ENCODE assay signal across 28 cellular contexts in the genomic region with DNA sequence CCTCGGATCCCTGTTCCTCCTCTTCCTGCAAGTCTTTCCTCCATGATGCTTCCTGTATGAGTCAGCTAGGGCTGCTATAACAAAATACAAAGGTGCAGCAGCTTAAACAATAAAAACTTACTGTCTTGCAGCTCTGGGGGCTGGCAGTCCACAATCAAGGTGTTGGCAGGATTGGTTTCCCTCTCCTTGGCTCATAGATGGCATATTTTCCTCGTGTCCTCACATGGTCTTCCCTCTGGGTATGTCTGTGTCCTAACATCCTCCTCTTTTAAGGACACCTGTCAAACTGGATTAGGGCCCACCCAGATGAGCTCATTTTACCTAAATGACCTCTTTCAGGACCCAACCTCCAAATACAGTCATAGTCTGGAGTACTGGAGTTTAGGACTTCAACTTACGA.
"Had no signal": no experiment of that assay in that cellular context is flagged by ENCODE, and none has a peak within 500 bp of the region (broad histone marks: within the 10 kb centered on the region; RNA-seq: fewer than 3 reads in every experiment).

No MANE protein-coding gene starts in this region.

- H3K27ac ChIP-seq: dorsolateral prefrontal cortex, neutrophil, ovary, psoas muscle, right atrium auricular region, SK-N-MC, tibial artery had no signal

- FAIRE-seq: colon, endothelial cell of umbilical vein had no signal

- DNase-seq: activated CD4-positive, alpha-beta T cell treated with anti-CD3 and anti-CD28 coated beads, Interleukin-2, amount 10 ng/mL, durations not matched to agents 7 days and 5 days; activated CD8-positive, alpha-beta memory T cell treated with anti-CD3 and anti-CD28 coated beads for 24 hours; activated CD8-positive, alpha-beta memory T cell treated with anti-CD3 and anti-CD28 coated beads, Interleukin-2, amount 50 U/mL, for 48 hours; activated effector memory CD4-positive, alpha-beta T cell treated with Interleukin-2 at 50 U/mL for 16 hours; activated naive CD4-positive, alpha-beta T cell treated with anti-CD3 and anti-CD28 coated beads, Interleukin-2, amount 50 U/mL, for 16 hours; activated T-cell treated with anti-CD3 and anti-CD28 coated beads, Interleukin-2, amount 50 U/mL, for 4 hours; aorta; central memory CD4-positive, alpha-beta T cell; dorsolateral prefrontal cortex; effector memory CD8-positive, alpha-beta T cell; foreskin melanocyte; immature natural killer cell; mesenchymal stem cell; ovary; psoas muscle; stimulated activated CD4-positive, alpha-beta T cell treated with anti-CD3 and anti-CD28 coated beads, Interleukin-2, amount 100 ng/mL, for 24 hours; stimulated activated naive CD8-positive, alpha-beta T cell treated with anti-CD3 and anti-CD28 coated beads, Interleukin-15, amount 100 ng/mL, for 72 hours; SW 1271; T-helper 17 cell; tibial artery had no signal

- H3K27me3 ChIP-seq: dorsolateral prefrontal cortex, neutrophil, ovary, right atrium auricular region, tibial artery had no signal

- H3K36me3 ChIP-seq: neutrophil, ovary, right atrium auricular region, tibial artery had no signal

- H3K9me3 ChIP-seq: neutrophil, ovary, psoas muscle, right atrium auricular region, tibial artery had no signal

- H3K27me3 Mint-ChIP-seq: activated CD4-positive, alpha-beta T cell treated with anti-CD3 and anti-CD28 coated beads, Interleukin-2, amount 10 ng/mL, durations not matched to agents 7 days and 5 days; T-helper 17 cell had no signal

- H3K4me3 Mint-ChIP-seq: activated CD4-positive, alpha-beta T cell treated with anti-CD3 and anti-CD28 coated beads, Interleukin-2, amount 10 ng/mL, durations not matched to agents 7 days and 5 days; activated T-cell treated with anti-CD3 and anti-CD28 coated beads, Interleukin-2, amount 50 U/mL, for 4 hours; brain; effector memory CD8-positive, alpha-beta T cell; immature natural killer cell; nephron; stimulated activated effector memory CD8-positive, alpha-beta T cell treated with anti-CD3 and anti-CD28 coated beads, Interleukin-12 subunit alpha, Interleukin-12 subunit beta, amount 100 ng/mL, for 72 hours; T-helper 17 cell had no signal

- H3K9me3 Mint-ChIP-seq: activated CD4-positive, alpha-beta T cell treated with anti-CD3 and anti-CD28 coated beads, Interleukin-2, amount 10 ng/mL, durations not matched to agents 7 days and 5 days; nephron had no signal

- ATAC-seq: activated T-cell treated with anti-CD3 and anti-CD28 coated beads, Interleukin-2, amount 50 U/mL, for 4 hours; effector memory CD8-positive, alpha-beta T cell; psoas muscle; T-helper 17 cell had no signal

- H3K4me1 Mint-ChIP-seq: activated CD4-positive, alpha-beta T cell treated with anti-CD3 and anti-CD28 coated beads, Interleukin-2, amount 10 ng/mL, durations not matched to agents 7 days and 5 days; immature natural killer cell; stimulated activated effector memory CD8-positive, alpha-beta T cell treated with anti-CD3 and anti-CD28 coated beads, Interleukin-12 subunit alpha, Interleukin-12 subunit beta, amount 100 ng/mL, for 72 hours; T-helper 17 cell had no signal

- H3K4me3 ChIP-seq: dorsolateral prefrontal cortex, ovary, psoas muscle, right atrium auricular region, SK-N-MC, tibial artery had no signal

- H3K4me1 ChIP-seq: psoas muscle, right atrium auricular region had no signal

- H3K36me3 Mint-ChIP-seq: brain; immature natural killer cell; stimulated activated effector memory CD8-positive, alpha-beta T cell treated with anti-CD3 and anti-CD28 coated beads, Interleukin-12 subunit alpha, Interleukin-12 subunit beta, amount 100 ng/mL, for 72 hours had no signal

- H3K27ac Mint-ChIP-seq: activated CD4-positive, alpha-beta T cell treated with anti-CD3 and anti-CD28 coated beads, Interleukin-2, amount 10 ng/mL, durations not matched to agents 7 days and 5 days; brain; effector memory CD8-positive, alpha-beta T cell; immature natural killer cell; nephron; stimulated activated effector memory CD8-positive, alpha-beta T cell treated with anti-CD3 and anti-CD28 coated beads, Interleukin-12 subunit alpha, Interleukin-12 subunit beta, amount 100 ng/mL, for 72 hours; T-helper 17 cell had no signal
